ENCODE assay signal across 3 cellular contexts in the genomic region with DNA sequence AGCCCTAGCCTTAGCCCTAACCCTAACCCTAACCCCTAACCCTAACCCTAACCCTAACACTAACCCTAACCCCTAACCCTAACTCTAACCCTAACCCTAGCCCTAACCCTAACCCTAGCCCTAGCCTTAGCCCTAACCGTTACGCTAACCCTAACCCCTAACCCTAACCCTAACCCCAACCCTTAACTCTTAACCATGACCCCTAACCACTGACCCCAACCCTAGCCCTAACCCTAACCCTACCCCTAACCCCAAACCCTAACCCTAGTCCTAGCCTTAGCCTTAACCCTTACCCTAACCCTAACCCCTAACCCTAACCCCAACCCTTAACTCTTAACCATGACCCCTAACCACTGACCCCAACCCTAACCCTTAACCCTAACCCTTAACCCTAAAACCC.
A peak's percentile ranks its signal among the peaks of the same experiment; 100 is the strongest.
TF ChIP-seq lines count a peak whose summit lies in the region.

No MANE protein-coding gene starts in this region.

TF ChIP-seq in HEK293, 187 proteins besides CTCF, POLR2A, EP300 and RAD21:
- TF ChIP-seq BCL11B (tag by site-specific recombination; IDR thresholded peaks at IDR 0.05; ENCODE audit: low read depth) (peak; percentile 59; the same call in 1 of the 2 replicates), ZBTB48 (tag by site-specific recombination; IDR thresholded peaks at IDR 0.05) (peak; percentile 96)

TF ChIP-seq in H1, 55 proteins besides CTCF, POLR2A, EP300 and RAD21:
- 0 out of 2 replicates have a peak, but pooled peaks have one; percentile 28 for TF ChIP-seq POLR2AphosphoS5 (IDR thresholded peaks at IDR 0.05; ENCODE audit: low read depth, low read length)

TF ChIP-seq in HepG2, 621 proteins besides CTCF, POLR2A, EP300 and RAD21:
- TF ChIP-seq, protein P1, sequence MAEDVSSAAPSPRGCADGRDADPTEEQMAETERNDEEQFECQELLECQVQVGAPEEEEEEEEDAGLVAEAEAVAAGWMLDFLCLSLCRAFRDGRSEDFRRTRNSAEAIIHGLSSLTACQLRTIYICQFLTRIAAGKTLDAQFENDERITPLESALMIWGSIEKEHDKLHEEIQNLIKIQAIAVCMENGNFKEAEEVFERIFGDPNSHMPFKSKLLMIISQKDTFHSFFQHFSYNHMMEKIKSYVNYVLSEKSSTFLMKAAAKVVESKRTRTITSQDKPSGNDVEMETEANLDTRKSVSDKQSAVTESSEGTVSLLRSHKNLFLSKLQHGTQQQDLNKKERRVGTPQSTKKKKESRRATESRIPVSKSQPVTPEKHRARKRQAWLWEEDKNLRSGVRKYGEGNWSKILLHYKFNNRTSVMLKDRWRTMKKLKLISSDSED (CRISPR knock-in tag; IDR thresholded peaks at IDR 0.05): peak; percentile 97
